In genomic region chr15:75097939-75098338, GRCh38 we compare ENCODE assay signal across 31 cellular contexts.
"Had no signal": no experiment of that assay in that cellular context is flagged by ENCODE, and none has a peak within 500 bp of the region (broad histone marks: within the 10 kb centered on the region; RNA-seq: fewer than 3 reads in every experiment).

No MANE protein-coding gene starts in this region.

- H3K27ac ChIP-seq: gastroesophageal sphincter, parathyroid adenoma, psoas muscle, suprapubic skin, tibial artery, VCaP had no signal

- H3K4me1 ChIP-seq: gastroesophageal sphincter, parathyroid adenoma, psoas muscle, suprapubic skin, tibial artery had no signal

- H3K36me3 ChIP-seq: gastroesophageal sphincter, suprapubic skin, tibial artery had no signal

- H3K27me3 Mint-ChIP-seq: activated naive CD4-positive, alpha-beta T cell treated with anti-CD3 and anti-CD28 coated beads, Interleukin-2, amount 50 U/mL, for 24 hours had no signal

- H3K9ac ChIP-seq: parathyroid adenoma had no signal

- H2AFZ ChIP-seq: parathyroid adenoma had no signal

- H3K9me3 ChIP-seq: gastroesophageal sphincter, psoas muscle, suprapubic skin, tibial artery had no signal

- FAIRE-seq: endometrium, keratinocyte, TTC549 had no signal

- H3K4me3 ChIP-seq: gastroesophageal sphincter, psoas muscle, suprapubic skin, tibial artery had no signal

- ATAC-seq: gastroesophageal sphincter; left colon; naive thymus-derived CD4-positive, alpha-beta T cell; psoas muscle had no signal

- H3K4me3 Mint-ChIP-seq: activated naive CD4-positive, alpha-beta T cell treated with anti-CD3 and anti-CD28 coated beads, Interleukin-2, amount 50 U/mL, for 24 hours; activated naive CD8-positive, alpha-beta T cell treated with anti-CD3 and anti-CD28 coated beads, Interleukin-2, amount 50 U/mL, for 24 hours; naive thymus-derived CD4-positive, alpha-beta T cell; T-helper 1 cell treated with Interleukin-12 subunit alpha and Interleukin-12 subunit beta and Interleukin-4 antibody, amounts not matched to agents 30 μg/mL and 1 μg/mL, for 36 hours had no signal

- DNase-seq: activated CD4-positive, alpha-beta T cell treated with anti-CD3 and anti-CD28 coated beads for 48 hours; activated CD4-positive, alpha-beta T cell treated with anti-CD3 and anti-CD28 coated beads, Interleukin-2, amount 50 U/mL, for 48 hours; activated naive CD8-positive, alpha-beta T cell treated with anti-CD3 and anti-CD28 coated beads, Interleukin-2, amount 50 U/mL, for 24 hours; activated T-cell treated with anti-CD3 and anti-CD28 coated beads, Interleukin-2, amount 50 U/mL, for 48 hours; amygdala; caudate nucleus; effector CD8-positive, alpha-beta T cell; head of caudate nucleus; hippocampal formation; left colon; mammary epithelial cell; midbrain; naive thymus-derived CD4-positive, alpha-beta T cell; occipital lobe; psoas muscle; stimulated activated CD4-positive, alpha-beta T cell treated with anti-CD3 and anti-CD28 coated beads, Interleukin-15, amount 100 ng/mL, for 24 hours; stimulated activated CD4-positive, alpha-beta T cell treated with anti-CD3 and anti-CD28 coated beads, Interleukin-2, amount 100 ng/mL, for 24 hours; stimulated activated naive CD4-positive, alpha-beta T cell; SW 1271; T-helper 9 cell; tibial artery had no signal

- H3K27me3 ChIP-seq: gastroesophageal sphincter, suprapubic skin, tibial artery had no signal

- H3K9me3 Mint-ChIP-seq: activated naive CD4-positive, alpha-beta T cell treated with anti-CD3 and anti-CD28 coated beads, Interleukin-2, amount 50 U/mL, for 24 hours; activated naive CD8-positive, alpha-beta T cell treated with anti-CD3 and anti-CD28 coated beads, Interleukin-2, amount 50 U/mL, for 24 hours; activated T-helper 2 cell treated with anti-CD3 and anti-CD28 coated beads, Interferon-gamma antibody, Interleukin-2, Interleukin-4, amounts not matched to agents 10 μg/mL and 5 μg/mL and 100 μg/mL, durations not matched to agents 14 hours and 24 hours and 36 hours; T-helper 1 cell treated with Interleukin-12 subunit alpha and Interleukin-12 subunit beta and Interleukin-4 antibody, amounts not matched to agents 30 μg/mL and 1 μg/mL, for 36 hours had no signal

- H3K4me1 Mint-ChIP-seq: activated naive CD4-positive, alpha-beta T cell treated with anti-CD3 and anti-CD28 coated beads, Interleukin-2, amount 50 U/mL, for 24 hours had no signal

- H3K27ac Mint-ChIP-seq: activated naive CD4-positive, alpha-beta T cell treated with anti-CD3 and anti-CD28 coated beads, Interleukin-2, amount 50 U/mL, for 24 hours; activated naive CD8-positive, alpha-beta T cell treated with anti-CD3 and anti-CD28 coated beads, Interleukin-2, amount 50 U/mL, for 24 hours; activated T-helper 2 cell treated with anti-CD3 and anti-CD28 coated beads, Interferon-gamma antibody, Interleukin-2, Interleukin-4, amounts not matched to agents 10 μg/mL and 5 μg/mL and 100 μg/mL, durations not matched to agents 14 hours and 24 hours and 36 hours; naive thymus-derived CD4-positive, alpha-beta T cell; T-helper 1 cell treated with Interleukin-12 subunit alpha and Interleukin-12 subunit beta and Interleukin-4 antibody, amounts not matched to agents 30 μg/mL and 1 μg/mL, for 36 hours had no signal

- H3K36me3 Mint-ChIP-seq: activated naive CD4-positive, alpha-beta T cell treated with anti-CD3 and anti-CD28 coated beads, Interleukin-2, amount 50 U/mL, for 24 hours had no signal
